Comparison of ENCODE assay signal across 14 cellular contexts in the genomic region with DNA sequence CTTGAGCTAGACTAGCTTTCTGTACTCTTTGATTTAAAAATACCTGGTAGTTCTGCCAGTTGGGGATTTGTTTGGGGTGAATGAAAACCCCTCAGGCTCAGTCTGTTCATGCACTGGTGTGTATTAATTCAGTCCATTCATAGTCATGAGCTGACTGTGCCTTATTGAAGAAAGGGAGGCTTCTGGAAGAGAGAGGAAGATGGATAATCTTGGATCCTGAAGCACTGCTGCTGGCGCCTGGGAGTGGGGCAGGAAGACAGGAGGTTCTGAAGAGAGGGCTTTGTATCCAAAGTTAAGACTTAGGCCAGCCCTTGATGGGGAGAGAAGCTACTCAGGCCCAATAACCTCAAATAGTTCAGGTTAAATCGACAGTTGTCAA.
DNase-seq lines count a peak whose midpoint lies in the region; ATAC-seq and TF ChIP-seq lines count a peak whose summit lies in the region.
"Had no signal": no experiment of that assay in that cellular context is flagged by ENCODE, and none has a peak within 500 bp of the region (broad histone marks: within the 10 kb centered on the region; RNA-seq: fewer than 3 reads in every experiment).

No MANE protein-coding gene starts in this region.

- peaks cover 2 to 3% of the 10 kb centered on the region in 2 donors for H3K36me3 Mint-ChIP-seq in activated T-cell treated with anti-CD3 and anti-CD28 coated beads, Interleukin-2, amount 50 U/mL, for 72 hours (ENCODE audit: insufficient read depth in 2 of 2)
- no peaks in the 10 kb centered on the region for H3K36me3 Mint-ChIP-seq in chondrocyte (ENCODE audit: low read depth)
- peaks cover 5 to 6% (median 6%) of the 10 kb centered on the region in 3 donors for H3K36me3 Mint-ChIP-seq in immature natural killer cell

- peak overlapping the region; percentile 72 for H3K27ac Mint-ChIP-seq in activated T-cell treated with anti-CD3 and anti-CD28 coated beads, Interleukin-2, amount 50 U/mL, for 72 hours
- H3K27ac Mint-ChIP-seq in chondrocyte (ENCODE audit: unreplicated experiment): peak overlapping the region; percentile 87
- peak overlapping the region in 2 of 6 donors; percentile 38 to 47 for H3K27ac Mint-ChIP-seq in immature natural killer cell
- H3K27ac Mint-ChIP-seq: activated CD8-positive, alpha-beta memory T cell treated with anti-CD3 and anti-CD28 coated beads, Interleukin-2, amount 10 ng/mL, durations not matched to agents 7 days and 5 days; dendritic cell treated with granulocyte-macrophage colony-stimulating factor and Interleukin-4, amounts not matched to agents 40 ng/mL and 50 ng/mL, for 4 days had no signal

- H3K27me3 ChIP-seq in thyroid gland: no peaks in the 10 kb centered on the region

- intact Hi-C loops in thyroid gland (cut with DNase I): no loop called here

- no peak for ATAC-seq in activated T-cell treated with anti-CD3 and anti-CD28 coated beads, Interleukin-2, amount 50 U/mL, for 72 hours (replicated peaks in 1 of 2)
- ATAC-seq in GM18868 (IDR thresholded peaks at IDR 0.05; ENCODE audit: unreplicated experiment): no peak

- 68 to 86% methylated on average over 2 of the region's 2 CpGs for WGBS in thyroid gland, 2 donors

- no peaks in the 10 kb centered on the region for H3K27me3 Mint-ChIP-seq in activated T-cell treated with anti-CD3 and anti-CD28 coated beads, Interleukin-2, amount 50 U/mL, for 72 hours (ENCODE audit: low read depth)
- H3K27me3 Mint-ChIP-seq in chondrocyte (ENCODE audit: low read depth) (no peaks in the 10 kb centered on the region), immature natural killer cell (ENCODE audit: low read depth in 3 of 3) (peaks cover 0 to 5% (median 0%) of the 10 kb centered on the region in 3 donors)
- H3K27me3 Mint-ChIP-seq: activated CD8-positive, alpha-beta memory T cell treated with anti-CD3 and anti-CD28 coated beads, Interleukin-2, amount 10 ng/mL, durations not matched to agents 7 days and 5 days; activated naive CD8-positive, alpha-beta T cell treated with anti-CD3 and anti-CD28 coated beads, Interleukin-2, amount 10 ng/mL, durations not matched to agents 7 days and 5 days; CD8-positive, alpha-beta memory T cell; dendritic cell treated with granulocyte-macrophage colony-stimulating factor and Interleukin-4, amounts not matched to agents 40 ng/mL and 50 ng/mL, for 4 days had no signal

- TF ChIP-seq CTCF in chondrocyte (IDR thresholded peaks at IDR 0.05): no peak
- no peak for TF ChIP-seq CTCF in thyroid gland (IDR thresholded peaks at IDR 0.05)

- no peak for TF ChIP-seq POLR2A in thyroid gland (IDR thresholded peaks at IDR 0.05)

- H3K4me3 Mint-ChIP-seq in activated T-cell treated with anti-CD3 and anti-CD28 coated beads, Interleukin-2, amount 50 U/mL, for 72 hours: no peak overlapping the region
- no peak overlapping the region for H3K4me3 Mint-ChIP-seq in chondrocyte (ENCODE audit: unreplicated experiment)
- H3K4me3 Mint-ChIP-seq in immature natural killer cell: no peak overlapping the region
- H3K4me3 Mint-ChIP-seq: activated CD8-positive, alpha-beta memory T cell treated with anti-CD3 and anti-CD28 coated beads, Interleukin-2, amount 10 ng/mL, durations not matched to agents 7 days and 5 days; activated naive CD8-positive, alpha-beta T cell treated with anti-CD3 and anti-CD28 coated beads, Interleukin-2, amount 10 ng/mL, durations not matched to agents 7 days and 5 days; dendritic cell treated with granulocyte-macrophage colony-stimulating factor and Interleukin-4, amounts not matched to agents 40 ng/mL and 50 ng/mL, for 4 days had no signal

- H3K4me3 ChIP-seq in thyroid gland (replicated peaks in 1 of 3): no peak overlapping the region

- peaks cover 31% of the 10 kb centered on the region for H3K4me1 Mint-ChIP-seq in activated T-cell treated with anti-CD3 and anti-CD28 coated beads, Interleukin-2, amount 50 U/mL, for 72 hours (ENCODE audit: low read depth)
- H3K4me1 Mint-ChIP-seq in chondrocyte (ENCODE audit: low read depth) (peaks cover 94% of the 10 kb centered on the region), immature natural killer cell (peaks cover 36 to 44% of the 10 kb centered on the region in 2 donors)

- no peaks in the 10 kb centered on the region for H3K36me3 ChIP-seq in thyroid gland

- H3K27ac ChIP-seq in thyroid gland: peak overlapping the region in 2 of 3 donors; percentile 44 to 91

- no peaks in the 10 kb centered on the region for H3K9me3 ChIP-seq in thyroid gland

- H3K9me3 Mint-ChIP-seq in activated T-cell treated with anti-CD3 and anti-CD28 coated beads, Interleukin-2, amount 50 U/mL, for 72 hours: no peaks in the 10 kb centered on the region
- H3K9me3 Mint-ChIP-seq in chondrocyte (ENCODE audit: low read depth) (no peaks in the 10 kb centered on the region), immature natural killer cell (no peaks in the 10 kb centered on the region)
- H3K9me3 Mint-ChIP-seq: activated naive CD8-positive, alpha-beta T cell treated with anti-CD3 and anti-CD28 coated beads, Interleukin-2, amount 10 ng/mL, durations not matched to agents 7 days and 5 days; CD8-positive, alpha-beta memory T cell; dendritic cell treated with granulocyte-macrophage colony-stimulating factor and Interleukin-4, amounts not matched to agents 40 ng/mL and 50 ng/mL, for 4 days had no signal

- H3K4me1 ChIP-seq in thyroid gland: peaks cover 58 to 59% of the 10 kb centered on the region in 2 donors

- no peak for DNase-seq in activated T-cell treated with anti-CD3 and anti-CD28 coated beads, Interleukin-2, amount 50 U/mL, for 72 hours
- DNase-seq in activated T-cell treated with anti-CD3 and anti-CD28 coated beads, Interleukin-2, amount 50 U/mL, for 1 hour: no peak
- DNase-seq in chondrocyte (ENCODE audit: low spot score) (no peak), medulla oblongata (ENCODE audit: extremely low spot score) (peak; percentile 82), thyroid gland (no peak), immature natural killer cell (no peak)
- no peak for DNase-seq in activated CD4-positive, CD25-positive, alpha-beta regulatory T cell (lab: John Stamatoyannopoulos, UW)
- DNase-seq: activated CD8-positive, alpha-beta memory T cell treated with anti-CD3 and anti-CD28 coated beads, Interleukin-2, amount 10 ng/mL, durations not matched to agents 7 days and 5 days; activated naive CD8-positive, alpha-beta T cell treated with anti-CD3 and anti-CD28 coated beads, Interleukin-2, amount 10 ng/mL, durations not matched to agents 7 days and 5 days; CD8-positive, alpha-beta memory T cell; NCI-H1105; NCI-H446 treated with DMSO at 0.1 percent for 48 hours had no signal
